In genomic region chr10:84415539-84416244, GRCh38 we compare ENCODE assay signal across 20 cellular contexts.
DNase-seq lines count a peak whose midpoint lies in the region; ATAC-seq and TF ChIP-seq lines count a peak whose summit lies in the region.
"Had no signal": no experiment of that assay in that cellular context is flagged by ENCODE, and none has a peak within 500 bp of the region (broad histone marks: within the 10 kb centered on the region; RNA-seq: fewer than 3 reads in every experiment).

No MANE protein-coding gene starts in this region.

- ATAC-seq in left cardiac atrium = peak; percentile 30 to 68
- ATAC-seq in body of pancreas = peak; percentile 97
- peak; percentile 93 for ATAC-seq in upper lobe of right lung
- ATAC-seq: stimulated activated naive CD8-positive, alpha-beta T cell treated with anti-CD3 and anti-CD28 coated beads, Interleukin-15, amount 100 ng/mL, for 72 hours had no signal

- H3K27ac Mint-ChIP-seq in glutamatergic neuron (ENCODE audit: unreplicated experiment) = no peak overlapping the region
- H3K27ac Mint-ChIP-seq: stimulated activated naive CD8-positive, alpha-beta T cell treated with anti-CD3 and anti-CD28 coated beads, Interleukin-15, amount 100 ng/mL, for 72 hours had no signal

- DNase-seq in left cardiac atrium (no peak), left ventricle myocardium inferior (no peak), body of pancreas (peak; percentile 77 to 88 (median 84)), upper lobe of right lung (peak; percentile 70), AG08396 (ENCODE audit: low spot score) (no peak), glutamatergic neuron (no peak)
- DNase-seq in activated CD4-positive, alpha-beta T cell treated with anti-CD3 and anti-CD28 coated beads for 48 hours = no peak
- DNase-seq: activated CD8-positive, alpha-beta memory T cell treated with anti-CD3 and anti-CD28 coated beads, Interleukin-2, amount 50 U/mL, for 4 hours; activated effector memory CD4-positive, alpha-beta T cell treated with anti-CD3 and anti-CD28 coated beads, Interleukin-2, amount 50 U/mL, for 16 hours; amniotic stem cell; CD8-positive, alpha-beta memory T cell; DND-41; kidney glomerular epithelial cell; NCI-H1930; NCI-H526 treated with DMSO at 0.1 percent for 48 hours; OCI-M1; stimulated activated naive CD8-positive, alpha-beta T cell treated with anti-CD3 and anti-CD28 coated beads, Interleukin-15, amount 100 ng/mL, for 72 hours; T1000 had no signal

- no peak overlapping the region for H3K9ac ChIP-seq in liver (ENCODE audit: low read depth in 1 of 2, low read length in 2 of 2)

- TF ChIP-seq RAD21 in liver (IDR thresholded peaks at IDR 0.05) = no peak

- no peaks in the 10 kb centered on the region for H3K27me3 ChIP-seq in left ventricle myocardium inferior (ENCODE audit: low read depth)
- H3K27me3 ChIP-seq in body of pancreas = no peaks in the 10 kb centered on the region
- no peaks in the 10 kb centered on the region for H3K27me3 ChIP-seq in liver (ENCODE audit: control insufficient read depth in 4 of 4, insufficient read depth in 4 of 4, low read length in 3 of 4)
- no peaks in the 10 kb centered on the region for H3K27me3 ChIP-seq in upper lobe of right lung
- H3K27me3 ChIP-seq: hepatocyte had no signal

- H3K4me3 ChIP-seq in left ventricle myocardium inferior (no peak overlapping the region), body of pancreas (no peak overlapping the region), liver (ENCODE audit: low read depth in 1 of 3, low read length in 3 of 3) (peak overlapping the region in 1 of 3 donors; percentile 5), upper lobe of right lung (no peak overlapping the region)
- H3K4me3 ChIP-seq: hepatocyte had no signal

- H3K9me3 ChIP-seq in left ventricle myocardium inferior (replicated peaks) (peaks cover 38% of the 10 kb centered on the region), body of pancreas (no peaks in the 10 kb centered on the region), liver (ENCODE audit: control insufficient read depth in 4 of 4, low read length in 3 of 4) (no peaks in the 10 kb centered on the region), upper lobe of right lung (peaks cover 32% of the 10 kb centered on the region)

- H3K27ac ChIP-seq in left ventricle myocardium inferior (replicated peaks) = no peak overlapping the region
- peak overlapping the region; percentile 61 to 85 (median 83) for H3K27ac ChIP-seq in body of pancreas
- no peak overlapping the region for H3K27ac ChIP-seq in liver (ENCODE audit: low read depth in 1 of 2, low read length in 2 of 2)
- no peak overlapping the region for H3K27ac ChIP-seq in upper lobe of right lung
- H3K27ac ChIP-seq: hepatocyte had no signal

- peaks cover 5% of the 10 kb centered on the region for H3K27me3 Mint-ChIP-seq in glutamatergic neuron (ENCODE audit: unreplicated experiment)
- H3K27me3 Mint-ChIP-seq: CD8-positive, alpha-beta memory T cell; stimulated activated naive CD8-positive, alpha-beta T cell treated with anti-CD3 and anti-CD28 coated beads, Interleukin-15, amount 100 ng/mL, for 72 hours had no signal

- 51 to 76% methylated on average over 3 to 10 of the region's 10 CpGs for WGBS in body of pancreas, 2 donors
- 84% methylated on average over 10 of the region's 10 CpGs for WGBS in liver

- H3K36me3 Mint-ChIP-seq in glutamatergic neuron (ENCODE audit: unreplicated experiment) = peaks cover 41% of the 10 kb centered on the region

- peaks cover 22% of the 10 kb centered on the region for H3K9me3 Mint-ChIP-seq in glutamatergic neuron (ENCODE audit: unreplicated experiment)

- TF ChIP-seq CTCF in left ventricle myocardium inferior (IDR thresholded peaks at IDR 0.05; ENCODE audit: borderline replicate concordance) (no peak), body of pancreas (IDR thresholded peaks at IDR 0.05) (no peak), liver (IDR thresholded peaks at IDR 0.05; ENCODE audit: low read depth, low read length, missing input control) (no peak), upper lobe of right lung (IDR thresholded peaks at IDR 0.05) (no peak), glutamatergic neuron (IDR thresholded peaks at IDR 0.05; ENCODE audit: partially characterized antibody, unreplicated experiment) (no peak)

- H3K4me3 Mint-ChIP-seq in glutamatergic neuron (ENCODE audit: unreplicated experiment) = no peak overlapping the region
- H3K4me3 Mint-ChIP-seq: stimulated activated naive CD8-positive, alpha-beta T cell treated with anti-CD3 and anti-CD28 coated beads, Interleukin-15, amount 100 ng/mL, for 72 hours had no signal

- TF ChIP-seq POLR2A in body of pancreas (IDR thresholded peaks at IDR 0.05) = peak in 2 of 3 donors; percentile 50 to 65

- H3K4me1 ChIP-seq in left ventricle myocardium inferior = peaks cover 17% of the 10 kb centered on the region
- H3K4me1 ChIP-seq in body of pancreas = peaks cover 23% of the 10 kb centered on the region
- H3K4me1 ChIP-seq in liver (ENCODE audit: control insufficient read depth in 4 of 4, insufficient read depth in 4 of 4, low read length in 3 of 4) = peaks cover 0 to 8% (median 4%) of the 10 kb centered on the region in 4 donors
- peaks cover 7% of the 10 kb centered on the region for H3K4me1 ChIP-seq in upper lobe of right lung

- H3K4me1 Mint-ChIP-seq in glutamatergic neuron (ENCODE audit: low read depth, unreplicated experiment) = peaks cover 4% of the 10 kb centered on the region

- intact Hi-C loops in left cardiac atrium (cut with DNase I) = no loop called here
- intact Hi-C loops in left ventricle myocardium inferior (cut with micrococcal nuclease) = no loop called here
- intact Hi-C loops in body of pancreas (cut with DNase I) = no loop called here
- intact Hi-C loops in upper lobe of right lung (cut with DNase I) = no loop called here

- peaks cover 8% of the 10 kb centered on the region for H3K36me3 ChIP-seq in left ventricle myocardium inferior
- H3K36me3 ChIP-seq in body of pancreas (replicated peaks in 1 of 2; ENCODE audit: insufficient read depth in 1 of 2, low read depth in 2 of 2) = no peaks in the 10 kb centered on the region
- no peaks in the 10 kb centered on the region for H3K36me3 ChIP-seq in liver (ENCODE audit: control insufficient read depth in 4 of 4, insufficient read depth in 3 of 4, low read depth in 1 of 4, low read length in 3 of 4)
- no peaks in the 10 kb centered on the region for H3K36me3 ChIP-seq in upper lobe of right lung

TF ChIP-seq in liver, 16 proteins besides CTCF, POLR2A, EP300 and RAD21:
- TF ChIP-seq GABPA (IDR thresholded peaks at IDR 0.05 in 1 of 2, conservative IDR thresholded peaks at IDR 0.05 in 1 of 2) = no peak
- TF ChIP-seq RXRA (IDR thresholded peaks at IDR 0.05) = peak in 1 of 2 donors; percentile 37
- no peak for TF ChIP-seq NR2F2 (IDR thresholded peaks at IDR 0.05)
- TF ChIP-seq HNF4G (IDR thresholded peaks at IDR 0.05) = no peak
- TF ChIP-seq HNF4A (conservative IDR thresholded peaks at IDR 0.05) = peak; percentile 60 to 65

Comparison
In these comparisons a context has a peak if more than half of its experiments do, and no peak if none do; other contexts are left out.
1. DNase-seq: peak in body of pancreas (4 of 4) and upper lobe of right lung (single experiment); none in left cardiac atrium (single experiment), left ventricle myocardium inferior (single experiment), AG08396 (single experiment), activated CD4-positive, alpha-beta T cell treated with anti-CD3 and anti-CD28 coated beads for 48 hours (single experiment) and glutamatergic neuron (single experiment).
2. H3K27ac ChIP-seq: peak in body of pancreas (4 of 4); none in left ventricle myocardium inferior (single experiment), liver (0 of 2) and upper lobe of right lung (single experiment).
3. Peak in every context shown above with its lines, with median percentiles within 50 percentile points of each other: ATAC-seq.